24 cellular contexts compared by ENCODE assay signal in the genomic region with DNA sequence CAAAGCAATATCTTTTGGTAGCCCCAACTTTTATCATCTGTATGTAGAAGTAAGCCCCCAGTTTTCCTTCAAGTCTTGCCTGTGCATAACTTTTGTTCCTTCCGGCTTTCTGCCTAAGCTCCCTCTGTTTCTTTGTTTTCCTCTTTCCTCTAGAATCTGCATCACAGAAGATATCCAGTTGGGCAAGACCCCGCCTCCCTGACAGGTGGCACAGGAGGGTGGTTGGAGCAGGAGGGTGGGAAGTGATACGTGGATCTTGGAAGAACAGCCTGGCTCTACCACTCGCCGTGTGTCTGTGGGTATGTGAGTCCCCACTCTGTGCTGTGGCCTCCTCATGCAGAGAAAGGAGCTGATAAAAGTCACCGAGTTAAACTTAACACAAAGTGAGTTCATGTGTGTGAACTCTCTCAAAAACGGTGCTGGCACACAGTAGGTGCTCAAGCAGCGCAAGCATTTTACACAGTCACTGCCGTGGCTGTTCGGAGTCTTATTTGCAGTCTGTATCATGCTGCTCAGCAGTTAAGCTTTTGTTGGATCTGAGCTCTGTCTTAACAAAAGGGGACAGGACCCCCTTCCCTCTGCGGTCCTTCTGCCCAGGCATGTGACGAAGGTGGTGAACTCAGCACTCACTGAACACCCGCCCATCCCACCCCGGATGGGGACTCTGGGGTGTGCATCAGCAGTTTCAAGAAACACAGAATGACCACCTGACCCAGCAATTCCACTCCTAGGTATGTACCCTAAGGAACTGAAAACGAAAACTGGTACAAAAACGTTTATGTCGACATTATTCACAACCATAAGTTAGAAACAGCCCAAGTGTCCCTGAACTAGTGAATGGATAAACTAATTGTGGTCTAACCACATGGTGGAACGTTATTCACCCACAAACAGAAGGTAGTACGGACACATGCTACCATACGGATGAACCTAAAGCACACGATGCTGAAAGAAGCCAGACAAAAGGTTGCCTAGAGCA.
"Had no signal": no experiment of that assay in that cellular context is flagged by ENCODE, and none has a peak within 500 bp of the region (broad histone marks: within the 10 kb centered on the region; RNA-seq: fewer than 3 reads in every experiment).

No MANE protein-coding gene starts in this region.

- H3K27ac ChIP-seq: adrenal gland, ascending aorta, breast epithelium, foreskin keratinocyte, stomach, suprapubic skin, tibial nerve, uterus had no signal

- H3K4me3 ChIP-seq: adrenal gland, ascending aorta, breast epithelium, lung, stomach, suprapubic skin, tibial nerve, uterus had no signal

- FAIRE-seq: colon, keratinocyte, small intestine had no signal

- H3K4me1 ChIP-seq: adrenal gland, ascending aorta, breast epithelium, foreskin keratinocyte, stomach, suprapubic skin, tibial nerve, uterus had no signal

- DNase-seq: activated CD4-positive, alpha-beta T cell treated with anti-CD3 and anti-CD28 coated beads for 4 hours; activated CD4-positive, alpha-beta T cell treated with anti-CD3 and anti-CD28 coated beads, Interleukin-2, amount 50 U/mL, for 48 hours; activated CD4-positive, CD25-positive, alpha-beta regulatory T cell; activated CD8-positive, alpha-beta memory T cell treated with anti-CD3 and anti-CD28 coated beads, Interleukin-2, amount 50 U/mL, for 48 hours; activated naive CD4-positive, alpha-beta T cell; activated T-cell treated with anti-CD3 and anti-CD28 coated beads, Interleukin-2, amount 50 U/mL, for 4 hours; adrenal gland; effector memory CD4-positive, alpha-beta T cell; foreskin keratinocyte; naive B cell; small intestine; stimulated activated CD4-positive, alpha-beta T cell treated with anti-CD3 and anti-CD28 coated beads, Interleukin-2, amount 100 ng/mL, for 24 hours; stomach; T1000; uterus had no signal

- H3K27me3 ChIP-seq: adrenal gland, ascending aorta, breast epithelium, foreskin keratinocyte, uterus had no signal

- H3K36me3 ChIP-seq: adrenal gland, ascending aorta, breast epithelium, stomach, suprapubic skin, tibial nerve, uterus had no signal

- H3K9me3 ChIP-seq: adrenal gland, ascending aorta, breast epithelium, stomach, suprapubic skin, tibial nerve, uterus had no signal

- ATAC-seq: activated T-cell treated with anti-CD3 and anti-CD28 coated beads, Interleukin-2, amount 50 U/mL, for 4 hours; foreskin keratinocyte; sciatic nerve; stimulated activated effector memory CD8-positive, alpha-beta T cell treated with anti-CD3 and anti-CD28 coated beads, Interleukin-12 subunit alpha, Interleukin-12 subunit beta, amount 100 ng/mL, for 72 hours had no signal
